17 cellular contexts compared by ENCODE assay signal in the genomic region with DNA sequence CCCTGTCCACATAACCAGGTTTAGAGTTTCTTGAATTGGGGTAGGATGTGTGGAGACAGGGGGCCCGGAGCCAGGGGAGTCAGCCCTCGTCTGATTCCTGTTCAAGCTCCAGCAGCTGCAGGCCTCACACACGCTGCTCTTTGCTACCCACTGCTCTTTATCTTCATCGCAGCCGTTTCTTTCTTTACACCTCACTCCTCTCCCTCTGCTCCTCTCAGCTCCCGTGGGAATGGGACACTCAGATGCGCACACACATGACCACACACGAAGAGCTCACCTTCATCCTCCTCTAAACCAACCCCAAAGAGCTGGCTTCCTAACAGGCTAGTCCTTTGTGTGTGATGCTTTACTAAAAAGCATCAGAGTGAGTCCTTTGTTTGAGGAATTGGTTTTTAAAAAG.
"Had no signal": no experiment of that assay in that cellular context is flagged by ENCODE, and none has a peak within 500 bp of the region (broad histone marks: within the 10 kb centered on the region; RNA-seq: fewer than 3 reads in every experiment).

No MANE protein-coding gene starts in this region.

- H3K36me3 Mint-ChIP-seq: activated CD4-positive, alpha-beta memory T cell treated with anti-CD3 and anti-CD28 coated beads for 36 hours; activated naive CD4-positive, alpha-beta T cell treated with anti-CD3 and anti-CD28 coated beads, Interleukin-2, amount 50 U/mL, for 72 hours; naive thymus-derived CD4-positive, alpha-beta T cell; stimulated activated naive B cell treated with anti-CD40 and anti-IgM and Interleukin-4, amounts not matched to agents 10 μg/mL and 1 μg/mL and 100 μg/mL, for 72 hours had no signal

- H3K9me3 Mint-ChIP-seq: activated CD4-positive, alpha-beta memory T cell treated with anti-CD3 and anti-CD28 coated beads for 36 hours; activated naive CD4-positive, alpha-beta T cell treated with anti-CD3 and anti-CD28 coated beads, Interleukin-2, amount 50 U/mL, for 72 hours; activated T-helper 1 cell treated with anti-CD3 and anti-CD28 coated beads, Interleukin-12 subunit alpha, Interleukin-12 subunit beta, Interleukin-2, Interleukin-4 antibody, amounts not matched to agents 30 ng/mL and 10 ng/mL and 1 ng/mL, durations not matched to agents 14 hours and 24 hours and 36 hours had no signal

- FAIRE-seq: astrocyte had no signal

- H3K4me3 Mint-ChIP-seq: activated CD4-positive, alpha-beta memory T cell treated with anti-CD3 and anti-CD28 coated beads for 36 hours; activated T-helper 1 cell treated with anti-CD3 and anti-CD28 coated beads, Interleukin-12 subunit alpha, Interleukin-12 subunit beta, Interleukin-2, Interleukin-4 antibody, amounts not matched to agents 30 ng/mL and 10 ng/mL and 1 ng/mL, durations not matched to agents 14 hours and 24 hours and 36 hours; stimulated activated naive B cell treated with anti-CD40 and anti-IgM and Interleukin-4, amounts not matched to agents 10 μg/mL and 1 μg/mL and 100 μg/mL, for 72 hours had no signal

- H3K4me1 Mint-ChIP-seq: naive thymus-derived CD4-positive, alpha-beta T cell had no signal

- DNase-seq: activated CD4-positive, alpha-beta memory T cell treated with anti-CD3 and anti-CD28 coated beads for 36 hours; activated CD4-positive, alpha-beta T cell treated with anti-CD3 and anti-CD28 coated beads for 4 hours; activated gamma-delta T cell treated with Interleukin-2 at 50 U/mL for 16 hours; activated T-cell treated with anti-CD3 and anti-CD28 coated beads for 4 hours; adrenal gland; dermis blood vessel endothelial cell; effector memory CD4-positive, alpha-beta T cell; esophagus squamous epithelium; mesendoderm; naive thymus-derived CD4-positive, alpha-beta T cell; occipital lobe; stimulated activated naive B cell treated with anti-CD40 and anti-IgM and Interleukin-4, amounts not matched to agents 10 μg/mL and 1 μg/mL and 100 μg/mL, for 72 hours; thyroid gland; WERI-Rb-1 had no signal

- H3K4me3 ChIP-seq: adrenal gland, esophagus squamous epithelium, thyroid gland had no signal

- ATAC-seq: activated naive CD4-positive, alpha-beta T cell treated with anti-CD3 and anti-CD28 coated beads, Interleukin-2, amount 50 U/mL, for 72 hours; naive thymus-derived CD4-positive, alpha-beta T cell; stimulated activated naive B cell treated with anti-CD40 and anti-IgM and Interleukin-4, amounts not matched to agents 10 μg/mL and 1 μg/mL and 100 μg/mL, for 72 hours had no signal

- H3K27ac Mint-ChIP-seq: activated CD4-positive, alpha-beta memory T cell treated with anti-CD3 and anti-CD28 coated beads for 36 hours; activated naive CD4-positive, alpha-beta T cell treated with anti-CD3 and anti-CD28 coated beads, Interleukin-2, amount 50 U/mL, for 72 hours; activated T-helper 1 cell treated with anti-CD3 and anti-CD28 coated beads, Interleukin-12 subunit alpha, Interleukin-12 subunit beta, Interleukin-2, Interleukin-4 antibody, amounts not matched to agents 30 ng/mL and 10 ng/mL and 1 ng/mL, durations not matched to agents 14 hours and 24 hours and 36 hours; naive thymus-derived CD4-positive, alpha-beta T cell; stimulated activated naive B cell treated with anti-CD40 and anti-IgM and Interleukin-4, amounts not matched to agents 10 μg/mL and 1 μg/mL and 100 μg/mL, for 72 hours had no signal

- H3K9me3 ChIP-seq: adrenal gland, esophagus squamous epithelium, thyroid gland had no signal

- H3K27ac ChIP-seq: adrenal gland, esophagus squamous epithelium, thyroid gland, WERI-Rb-1 had no signal

- H3K27me3 ChIP-seq: adrenal gland, esophagus squamous epithelium, thyroid gland had no signal

- H3K4me1 ChIP-seq: adrenal gland, esophagus squamous epithelium, thyroid gland had no signal

- H3K36me3 ChIP-seq: adrenal gland, esophagus squamous epithelium, thyroid gland, WERI-Rb-1 had no signal
